8 cellular contexts compared by ENCODE assay signal in the genomic region with DNA sequence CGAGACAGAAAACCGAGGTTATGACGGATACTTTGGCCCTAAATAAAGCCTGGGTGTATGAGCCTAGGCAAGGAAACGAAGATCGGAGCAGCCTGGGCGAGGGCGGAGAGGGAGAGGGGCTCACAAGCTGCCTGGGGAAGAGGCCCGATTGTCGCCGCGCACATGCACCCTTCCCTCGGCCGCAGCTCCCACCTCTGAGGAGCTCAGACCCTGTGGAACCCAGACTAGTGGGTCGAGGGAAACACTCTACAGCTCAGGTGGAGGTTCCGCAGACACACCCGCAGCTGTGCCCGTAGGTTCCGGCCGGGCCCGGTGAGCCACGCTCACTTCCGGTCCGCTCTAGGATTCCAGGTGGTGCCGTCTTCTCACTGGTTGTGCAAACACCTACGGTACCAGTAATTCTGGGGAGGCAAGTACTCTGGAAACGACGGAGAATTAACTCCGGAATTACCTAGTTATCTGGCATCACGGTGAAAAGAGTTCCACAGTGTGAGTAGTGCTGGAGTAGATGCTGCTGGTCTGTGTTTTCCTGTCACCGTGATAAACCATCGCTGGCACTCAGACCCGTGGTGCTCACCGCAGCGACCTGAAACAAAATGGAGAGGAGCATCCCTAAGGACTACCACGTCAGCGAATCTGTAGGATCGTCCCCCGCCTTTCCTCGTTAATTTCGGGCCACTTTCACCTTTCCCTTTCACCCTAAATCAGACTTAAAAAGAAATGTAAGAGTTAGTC.
DNase-seq lines count a peak whose midpoint lies in the region; ATAC-seq and TF ChIP-seq lines count a peak whose summit lies in the region.

No MANE protein-coding gene starts in this region.

- peaks cover under 1% of the 10 kb centered on the region for H3K36me3 Mint-ChIP-seq in mesothelial cell of epicardium

- H3K27ac Mint-ChIP-seq in mesothelial cell of epicardium = peak overlapping the region; percentile 90

- no peak for TF ChIP-seq CTCF in mesothelial cell of epicardium (IDR thresholded peaks at IDR 0.05; ENCODE audit: unreplicated experiment)

- peaks cover 54% of the 10 kb centered on the region for H3K4me1 Mint-ChIP-seq in mesothelial cell of epicardium

- H3K27me3 Mint-ChIP-seq in mesothelial cell of epicardium (ENCODE audit: low read depth) = peaks cover 15% of the 10 kb centered on the region

- DNase-seq in NCI-H2107 treated with DMSO at 0.1 percent for 48 hours (lab: John Stamatoyannopoulos, UW; ENCODE audit: unreplicated experiment) (peak; percentile 42), ecto neural progenitor cell (ENCODE audit: low spot score) (peak; percentile 81), mesothelial cell of epicardium (ENCODE audit: low spot score in 2 of 2, unreplicated experiment in 2 of 2) (peak in 1 of 2 experiments; percentile 57), posterior vena cava (ENCODE audit: low spot score) (no peak)
- peak; percentile 49 for DNase-seq in activated CD4-positive, alpha-beta T cell treated with anti-CD3 and anti-CD28 coated beads, Interleukin-2, amount 50 U/mL, for 1 hour
- DNase-seq in stimulated activated CD8-positive, alpha-beta memory T cell treated with anti-CD3 and anti-CD28 coated beads, Interleukin-2, amount 100 ng/mL, for 1 hour (ENCODE audit: low read depth in 2 of 2) = peak; percentile 11 to 38

- peak; percentile 86 for ATAC-seq in HG02678 (IDR thresholded peaks at IDR 0.05; ENCODE audit: unreplicated experiment)

- intact Hi-C loops in posterior vena cava (cut with DNase I) = no loop called here

- no peaks in the 10 kb centered on the region for H3K9me3 Mint-ChIP-seq in mesothelial cell of epicardium

- TF ChIP-seq POLR2A in GM15510 (IDR thresholded peaks at IDR 0.05; ENCODE audit: borderline replicate concordance, extremely low read depth, insufficient read length) = peak; percentile 69

- peak overlapping the region; percentile 89 for H3K4me3 Mint-ChIP-seq in mesothelial cell of epicardium
